ENCODE assay signal across 24 cellular contexts in the genomic region with DNA sequence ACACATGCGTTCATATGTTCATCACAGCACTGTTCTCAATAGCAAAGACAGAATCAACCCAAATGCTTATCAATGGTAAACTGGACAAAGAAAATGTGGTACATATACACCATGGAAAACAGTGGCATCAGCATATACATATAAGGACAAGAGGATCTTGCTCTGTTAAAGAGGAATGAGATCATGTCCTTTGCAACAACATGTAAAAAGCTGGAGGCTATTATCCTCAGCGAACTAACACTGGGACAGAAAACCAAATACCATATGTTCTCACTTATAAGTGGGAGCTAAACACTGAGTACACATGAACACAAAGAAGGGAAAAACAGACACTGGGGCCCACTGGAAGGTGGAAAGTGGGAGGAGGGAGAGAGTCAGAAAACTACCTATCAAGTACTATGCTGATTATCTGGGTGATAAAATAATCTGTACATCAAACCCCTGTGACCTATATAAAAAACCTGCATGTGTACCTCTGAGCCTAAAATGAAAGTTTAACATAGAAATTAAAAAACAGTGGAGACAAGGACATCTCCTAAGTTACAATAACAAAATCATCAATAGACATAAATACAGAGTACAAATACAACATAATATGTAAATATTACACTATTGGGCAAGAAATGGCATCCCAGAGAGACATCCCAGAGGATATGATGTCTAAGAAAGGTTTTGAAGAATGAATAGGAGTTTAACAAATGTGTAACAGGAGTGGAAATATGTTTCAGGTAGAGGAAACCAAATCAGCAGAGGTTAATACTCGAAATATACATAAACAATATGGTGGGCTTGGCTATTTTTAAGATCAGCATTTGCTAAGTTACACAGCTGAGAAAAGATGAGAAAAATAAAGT.
"Had no signal": no experiment of that assay in that cellular context is flagged by ENCODE, and none has a peak within 500 bp of the region (broad histone marks: within the 10 kb centered on the region; RNA-seq: fewer than 3 reads in every experiment).

No MANE protein-coding gene starts in this region.

- H3K27me3 ChIP-seq: stomach, suprapubic skin, tibial nerve had no signal

- ATAC-seq: activated T-cell treated with anti-CD3 and anti-CD28 coated beads, Interleukin-2, amount 50 U/mL, for 72 hours; left lobe of liver; lower lobe of right lung; naive thymus-derived CD4-positive, alpha-beta T cell; sciatic nerve; stimulated activated memory B cell treated with anti-CD40 and anti-IgM and Interleukin-4, amounts not matched to agents 10 μg/mL and 1 μg/mL and 100 μg/mL, for 72 hours had no signal

- H3K4me3 ChIP-seq: cardiac muscle cell, lower lobe of right lung, stomach, suprapubic skin, tibial nerve had no signal

- H3K27ac ChIP-seq: cardiac muscle cell, lower lobe of right lung, stomach, suprapubic skin, tibial nerve had no signal

- H3K9me3 ChIP-seq: lower lobe of right lung, stomach, suprapubic skin, tibial nerve had no signal

- FAIRE-seq: endometrium, small intestine, urothelium cell line had no signal

- H3K36me3 ChIP-seq: cardiac muscle cell, lower lobe of right lung, stomach, suprapubic skin, tibial nerve had no signal

- DNase-seq: activated CD4-positive, alpha-beta T cell treated with anti-CD3 and anti-CD28 coated beads for 4 hours; activated CD4-positive, alpha-beta T cell treated with anti-CD3 and anti-CD28 coated beads, Interleukin-2, amount 50 U/mL, for 48 hours; activated CD4-positive, CD25-positive, alpha-beta regulatory T cell; activated effector memory CD4-positive, alpha-beta T cell treated with Interleukin-2 at 50 U/mL for 16 hours; activated naive CD4-positive, alpha-beta T cell treated with anti-CD3 and anti-CD28 coated beads for 36 hours; activated naive CD8-positive, alpha-beta T cell treated with anti-CD3 and anti-CD28 coated beads, Interleukin-2, amount 10 ng/mL, durations not matched to agents 7 days and 5 days; activated T-cell treated with anti-CD3 and anti-CD28 coated beads, Interleukin-2, amount 50 U/mL, for 72 hours; effector CD4-positive, alpha-beta T cell; erythroblast; foreskin melanocyte; lower lobe of right lung; naive thymus-derived CD4-positive, alpha-beta T cell; occipital lobe; small intestine; stimulated activated CD4-positive, alpha-beta T cell treated with anti-CD3 and anti-CD28 coated beads, Interleukin-15, amount 100 ng/mL, for 24 hours; stomach had no signal
